In the genomic region with DNA sequence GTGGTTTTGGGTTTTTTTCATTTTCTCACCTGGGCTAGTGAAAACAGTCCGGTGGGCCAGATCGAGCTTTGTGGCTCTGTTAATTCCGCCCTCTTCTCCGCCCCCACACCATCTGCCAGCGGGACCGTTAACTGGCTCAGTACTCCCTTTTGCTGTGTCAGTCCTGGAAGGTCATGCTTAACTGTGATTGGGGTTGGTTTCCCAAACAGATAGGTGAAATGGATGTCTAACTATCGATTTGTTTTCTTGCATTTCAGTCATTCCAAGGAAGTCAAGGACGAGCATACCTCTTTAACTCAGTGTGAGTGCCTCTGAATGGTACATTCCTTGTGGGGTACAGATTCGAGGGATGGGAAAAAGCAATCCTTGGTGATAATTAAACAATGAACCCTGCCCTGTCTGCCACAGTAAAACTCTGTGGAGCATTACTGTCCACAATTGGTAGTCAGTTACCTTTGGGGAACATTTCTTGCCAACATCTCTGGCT, we compare ENCODE assay signal across 14 cellular contexts. TPM values are rescaled to one million over a fixed set of nuclear protein-coding genes. Genes with fewer than 3 reads are reported as not detected.
DNase-seq lines count a peak whose midpoint lies in the region; ATAC-seq, FAIRE-seq and TF ChIP-seq lines count a peak whose summit lies in the region.
"Had no signal": no experiment of that assay in that cellular context is flagged by ENCODE, and none has a peak within 500 bp of the region (broad histone marks: within the 10 kb centered on the region; RNA-seq: fewer than 3 reads in every experiment).

No MANE protein-coding gene starts in this region.

- H3K9me3 Mint-ChIP-seq in activated naive CD4-positive, alpha-beta T cell treated with anti-CD3 and anti-CD28 coated beads, Interleukin-2, amount 50 U/mL, for 24 hours: no peaks in the 10 kb centered on the region
- H3K9me3 Mint-ChIP-seq in activated T-cell treated with anti-CD3 and anti-CD28 coated beads, Interleukin-2, amount 50 U/mL, for 72 hours: no peaks in the 10 kb centered on the region

- no peak for TF ChIP-seq CTCF in gastroesophageal sphincter (IDR thresholded peaks at IDR 0.05)
- no peak for TF ChIP-seq CTCF in pancreas (IDR thresholded peaks at IDR 0.05)

- H3K36me3 ChIP-seq in gastroesophageal sphincter (peaks cover 0 to 49% of the 10 kb centered on the region in 2 donors), pancreas (peaks cover 0 to 23% (median 6%) of the 10 kb centered on the region in 3 donors)

- H3K27me3 ChIP-seq in gastroesophageal sphincter (no peaks in the 10 kb centered on the region), pancreas (no peaks in the 10 kb centered on the region)
- H3K27me3 ChIP-seq: adrenal gland, left lung, Peyer's patch, thyroid gland had no signal

- peaks cover 0 to 38% (median 5%) of the 10 kb centered on the region in 3 donors for H3K4me1 ChIP-seq in gastroesophageal sphincter
- peaks cover 0 to 8% (median 0%) of the 10 kb centered on the region in 3 donors for H3K4me1 ChIP-seq in pancreas
- H3K4me1 ChIP-seq: adrenal gland, left lung, Peyer's patch had no signal

- H3K36me3 Mint-ChIP-seq in activated naive CD4-positive, alpha-beta T cell treated with anti-CD3 and anti-CD28 coated beads, Interleukin-2, amount 50 U/mL, for 24 hours: peaks cover 2% of the 10 kb centered on the region
- H3K36me3 Mint-ChIP-seq in activated T-cell treated with anti-CD3 and anti-CD28 coated beads, Interleukin-2, amount 50 U/mL, for 72 hours (ENCODE audit: insufficient read depth in 2 of 2): peaks cover 0 to 4% of the 10 kb centered on the region in 2 donors

- no peak for FAIRE-seq in pancreas (lab: Jason Lieb, UNC)
- FAIRE-seq in urothelium cell line (lab: Jason Lieb, UNC): peak; percentile 40
- FAIRE-seq: A204.1 had no signal

- no peak for ATAC-seq in gastroesophageal sphincter
- peak in 3 of 4 donors; percentile 35 to 58 (median 39) for ATAC-seq in pancreas
- ATAC-seq in activated T-cell treated with anti-CD3 and anti-CD28 coated beads, Interleukin-2, amount 50 U/mL, for 72 hours (replicated peaks in 1 of 2): no peak
- ATAC-seq: left lung had no signal

- peak overlapping the region; percentile 41 for H3K27ac Mint-ChIP-seq in activated naive CD4-positive, alpha-beta T cell treated with anti-CD3 and anti-CD28 coated beads, Interleukin-2, amount 50 U/mL, for 24 hours
- no peak overlapping the region for H3K27ac Mint-ChIP-seq in activated T-cell treated with anti-CD3 and anti-CD28 coated beads, Interleukin-2, amount 50 U/mL, for 72 hours

- no peak for TF ChIP-seq EP300 in gastroesophageal sphincter (IDR thresholded peaks at IDR 0.05)

- no peak overlapping the region for H3K4me3 Mint-ChIP-seq in activated naive CD4-positive, alpha-beta T cell treated with anti-CD3 and anti-CD28 coated beads, Interleukin-2, amount 50 U/mL, for 24 hours
- H3K4me3 Mint-ChIP-seq in activated T-cell treated with anti-CD3 and anti-CD28 coated beads, Interleukin-2, amount 50 U/mL, for 72 hours: no peak overlapping the region

- H3K27ac ChIP-seq in gastroesophageal sphincter (peak overlapping the region in 3 of 4 donors; percentile 47 to 60 (median 51)), pancreas (peak overlapping the region in 1 of 4 donors; percentile 26)
- H3K27ac ChIP-seq: adrenal gland, left lung had no signal

- DNase-seq in activated naive CD4-positive, alpha-beta T cell treated with Interleukin-2 at 50 U/mL for 16 hours: no peak
- no peak for DNase-seq in pancreas
- no peak for DNase-seq in urothelium cell line (ENCODE audit: low spot score)
- DNase-seq in nucleus accumbens (lab: John Stamatoyannopoulos, UW): no peak
- DNase-seq in activated CD4-positive, alpha-beta T cell treated with anti-CD3 and anti-CD28 coated beads for 4 hours: no peak
- no peak for DNase-seq in activated T-cell treated with anti-CD3 and anti-CD28 coated beads, Interleukin-2, amount 50 U/mL, for 72 hours
- DNase-seq: adrenal gland, hypothalamus, left lung, Peyer's patch, thyroid gland had no signal

- TF ChIP-seq POLR2A in gastroesophageal sphincter (IDR thresholded peaks at IDR 0.05): no peak

- H3K27me3 Mint-ChIP-seq in activated naive CD4-positive, alpha-beta T cell treated with anti-CD3 and anti-CD28 coated beads, Interleukin-2, amount 50 U/mL, for 24 hours: no peaks in the 10 kb centered on the region
- no peaks in the 10 kb centered on the region for H3K27me3 Mint-ChIP-seq in activated T-cell treated with anti-CD3 and anti-CD28 coated beads, Interleukin-2, amount 50 U/mL, for 72 hours (ENCODE audit: low read depth)

- no peak overlapping the region for H3K4me3 ChIP-seq in gastroesophageal sphincter
- H3K4me3 ChIP-seq in pancreas: no peak overlapping the region
- H3K4me3 ChIP-seq: adrenal gland, left lung, Peyer's patch, thyroid gland had no signal

- intact Hi-C loops in pancreas (cut with DNase I): no loop called here

- H3K9me3 ChIP-seq in gastroesophageal sphincter: no peaks in the 10 kb centered on the region
- no peaks in the 10 kb centered on the region for H3K9me3 ChIP-seq in pancreas
- H3K9me3 ChIP-seq: adrenal gland, left lung, Peyer's patch, thyroid gland had no signal

- 70 to 78% methylated on average over 9 of the region's 9 CpGs for whole genome bisulfite sequencing in gastroesophageal sphincter (ENCODE audit: low coverage in 1 of 2), 2 donors
- 61 to 62% methylated on average over 9 of the region's 9 CpGs for WGBS in pancreas, 2 donors

- H3K4me1 Mint-ChIP-seq in activated naive CD4-positive, alpha-beta T cell treated with anti-CD3 and anti-CD28 coated beads, Interleukin-2, amount 50 U/mL, for 24 hours: peaks cover 8% of the 10 kb centered on the region
- H3K4me1 Mint-ChIP-seq in activated T-cell treated with anti-CD3 and anti-CD28 coated beads, Interleukin-2, amount 50 U/mL, for 72 hours (ENCODE audit: low read depth): no peaks in the 10 kb centered on the region

RNA-seq across cellular contexts. Expression of gene YPEL2, which starts 56.7 kb away (rescaled TPM):
- 10 to 100 TPM; 35.5 to 47.1 (median 40.6) TPM for total RNA-seq in gastroesophageal sphincter
- total RNA-seq in pancreas: 10 to 100 TPM in 5 of 6 donors, 1 to 10 TPM in 1; 9.1 to 28.7 (median 13.6) TPM
- polyA plus RNA-seq in pancreas: 1 to 10 TPM; 6.7 to 8.7 TPM
- total RNA-seq in activated T-cell treated with anti-CD3 and anti-CD28 coated beads, Interleukin-2, amount 50 U/mL, for 72 hours: 10 to 100 TPM; 13.4 to 18.9 TPM

Comparison
In these comparisons a context has a peak if more than half of its experiments do, and no peak if none do; other contexts are left out.
1. ATAC-seq: peak in pancreas (3 of 4); none in gastroesophageal sphincter (single experiment) and activated T-cell treated with anti-CD3 and anti-CD28 coated beads, Interleukin-2, amount 50 U/mL, for 72 hours (0 of 2).